1 cellular context compared by ENCODE assay signal in genomic region chr11:11078344-11078743, GRCh38.
TF ChIP-seq lines count a peak whose summit lies in the region.

No MANE protein-coding gene starts in this region.

TF ChIP-seq in H1, 55 proteins besides CTCF, POLR2A, EP300 and RAD21 (continued from another document):
- TF ChIP-seq ATF2 (IDR thresholded peaks at IDR 0.05; ENCODE audit: low read length) = no peak
- no peak for TF ChIP-seq POLR2AphosphoS5 (IDR thresholded peaks at IDR 0.05; ENCODE audit: low read depth, low read length)
- TF ChIP-seq BRCA1 (IDR thresholded peaks at IDR 0.05; ENCODE audit: low read depth, low read length) = no peak
- TF ChIP-seq GABPA (IDR thresholded peaks at IDR 0.05; ENCODE audit: borderline replicate concordance, insufficient read depth, low read length) = no peak
- no peak for TF ChIP-seq SUZ12 (IDR thresholded peaks at IDR 0.05; ENCODE audit: low read length)
- no peak for TF ChIP-seq SIN3A (conservative IDR thresholded peaks at IDR 0.05 in 1 of 2, IDR thresholded peaks at IDR 0.05 in 1 of 2; ENCODE audit: low read depth in 1 of 2, low read length in 2 of 2)
- TF ChIP-seq RBBP5 (IDR thresholded peaks at IDR 0.05; ENCODE audit: borderline replicate concordance, low read depth, low read length) = no peak
